Comparison of ENCODE assay signal across 17 cellular contexts in genomic region chr5:173752636-173753035, GRCh38.
DNase-seq lines count a peak whose midpoint lies in the region; ATAC-seq, FAIRE-seq and TF ChIP-seq lines count a peak whose summit lies in the region.
"Had no signal": no experiment of that assay in that cellular context is flagged by ENCODE, and none has a peak within 500 bp of the region (broad histone marks: within the 10 kb centered on the region; RNA-seq: fewer than 3 reads in every experiment).

No MANE protein-coding gene starts in this region.

- H4K91ac ChIP-seq in H1 (replicated peaks; ENCODE audit: insufficient read length, low read length) = no peak overlapping the region

- H2AK5ac ChIP-seq in H1 (ENCODE audit: low read depth, low read length) = no peak overlapping the region

- H3K56ac ChIP-seq in H1 (replicated peaks; ENCODE audit: insufficient read length, low read depth, low read length) = no peak overlapping the region

- no peak overlapping the region for H3K23ac ChIP-seq in H1 (ENCODE audit: insufficient read length)

- no peak overlapping the region for H4K5ac ChIP-seq in H1 (ENCODE audit: insufficient read length, low read depth, low read length)

- peak; percentile 11 for FAIRE-seq in GM19239 (lab: Jason Lieb, UNC)
- no peak for FAIRE-seq in H1 (lab: Jason Lieb, UNC)
- FAIRE-seq: D721Med had no signal

- H4K8ac ChIP-seq in H1 (ENCODE audit: extremely low read depth, insufficient read depth, low read length) = no peak overlapping the region

- CTCF ChIA-PET in H1 (lab: Charles Lee; ENCODE audit: partially characterized antibody) = interaction anchor here (1.2 to 1.8 kb wide), 4 partner anchors 123 to 220 kb away, joined by 3 to 5 read pairs (median 4); no protein-coding TSS in a partner anchor

- TF ChIP-seq CTCF in H1 (IDR thresholded peaks at IDR 0.05; ENCODE audit: control extremely low read depth in 1 of 3, insufficient read depth in 1 of 3, low read depth in 1 of 3, low read length in 3 of 3) = no peak
- TF ChIP-seq CTCF in neural progenitor cell (IDR thresholded peaks at IDR 0.05) = no peak
- TF ChIP-seq CTCF in coronary artery (IDR thresholded peaks at IDR 0.05) = no peak
- TF ChIP-seq CTCF in body of pancreas (IDR thresholded peaks at IDR 0.05) = no peak

- H2BK15ac ChIP-seq in H1 (ENCODE audit: low read length) = no peak overlapping the region

- H3K4me3 ChIP-seq in H1 (ENCODE audit: extremely low read depth in 1 of 4, insufficient read depth in 2 of 4, low read depth in 3 of 4, low read length in 4 of 4) (no peak overlapping the region), neural progenitor cell (no peak overlapping the region), coronary artery (no peak overlapping the region), body of pancreas (no peak overlapping the region)
- H3K4me3 ChIP-seq: MG63 had no signal

- H2AFZ ChIP-seq in H1 (ENCODE audit: low read length) (no peak overlapping the region), neural progenitor cell (replicated peaks) (no peak overlapping the region)

- H2BK120ac ChIP-seq in H1 (replicated peaks; ENCODE audit: low read depth, low read length) = no peak overlapping the region

- H3K79me1 ChIP-seq in H1 (ENCODE audit: low read depth, low read length) = no peaks in the 10 kb centered on the region

- H2BK5ac ChIP-seq in H1 (ENCODE audit: low read depth, low read length) = no peak overlapping the region

- no peaks in the 10 kb centered on the region for H3K23me2 ChIP-seq in H1 (ENCODE audit: low read depth, low read length)

- H4K20me1 ChIP-seq in H1 (replicated peaks in 1 of 2; ENCODE audit: control insufficient read depth in 1 of 2, insufficient read depth in 2 of 2, low read length in 2 of 2) = no peaks in the 10 kb centered on the region
- H4K20me1 ChIP-seq in neural progenitor cell (ENCODE audit: low read depth) = no peaks in the 10 kb centered on the region

- intact Hi-C loops in body of pancreas (cut with DNase I) = no loop called here

- TF ChIP-seq EP300 in H1 (IDR thresholded peaks at IDR 0.05; ENCODE audit: borderline replicate concordance in 1 of 2, low read depth in 2 of 2, low read length in 2 of 2) = no peak

- no peaks in the 10 kb centered on the region for H3K36me3 ChIP-seq in H1 (ENCODE audit: control insufficient read depth in 2 of 4, insufficient read depth in 4 of 4, low read length in 3 of 4)
- no peaks in the 10 kb centered on the region for H3K36me3 ChIP-seq in neural progenitor cell
- no peaks in the 10 kb centered on the region for H3K36me3 ChIP-seq in body of pancreas (replicated peaks in 1 of 2; ENCODE audit: insufficient read depth in 1 of 2, low read depth in 2 of 2)
- H3K36me3 ChIP-seq: MG63 had no signal

- no peak for ATAC-seq in HG03565 (IDR thresholded peaks at IDR 0.05; ENCODE audit: unreplicated experiment)
- ATAC-seq in HG03432 (IDR thresholded peaks at IDR 0.05; ENCODE audit: unreplicated experiment) = no peak
- ATAC-seq in body of pancreas = no peak
- ATAC-seq: CD8-positive, alpha-beta T cell had no signal

- H3F3A ChIP-seq in neural progenitor cell (ENCODE audit: low read depth) = peaks cover 5% of the 10 kb centered on the region

- H3K4me1 Mint-ChIP-seq in neural progenitor cell = peaks cover 31% of the 10 kb centered on the region

- H3K18ac ChIP-seq in H1 (ENCODE audit: extremely low read depth, low read length) = no peak overlapping the region

- H3K27me3 ChIP-seq in H1 (replicated peaks in 1 of 4; ENCODE audit: control insufficient read depth in 3 of 4, extremely low read depth in 1 of 4, insufficient read depth in 3 of 4, low read length in 3 of 4) (0 out of 7 replicates have a peak, but pooled peaks cover 0 to 1% (median 0%) of the 10 kb centered on the region in 4 experiments), neural progenitor cell (no peaks in the 10 kb centered on the region), body of pancreas (no peaks in the 10 kb centered on the region)
- H3K27me3 ChIP-seq: MG63 had no signal

- H3K4me2 ChIP-seq in H1 (ENCODE audit: insufficient read depth in 1 of 2, low read depth in 2 of 2, low read length in 2 of 2) = no peak overlapping the region
- H3K4me2 ChIP-seq in neural progenitor cell = peak overlapping the region; percentile 57
- H3K4me2 ChIP-seq: KMS-11 had no signal

- no peak overlapping the region for H3K27ac ChIP-seq in H1 (ENCODE audit: low read depth, low read length)
- H3K27ac ChIP-seq in neural progenitor cell = no peak overlapping the region
- H3K27ac ChIP-seq in coronary artery = no peak overlapping the region
- no peak overlapping the region for H3K27ac ChIP-seq in body of pancreas
- H3K27ac ChIP-seq: KMS-11 had no signal

- H3K27ac Mint-ChIP-seq in neural progenitor cell = peak overlapping the region; percentile 0
- H3K27ac Mint-ChIP-seq: CD8-positive, alpha-beta T cell had no signal

- no peak overlapping the region for H3K4ac ChIP-seq in H1 (replicated peaks; ENCODE audit: insufficient read length, low read depth, low read length)

- 88% methylated on average over 4 of the region's 4 CpGs; no CpG with 5 or more reads in 1 of the 2 experiments for WGBS in H1 (ENCODE audit: extremely low coverage in 1 of 2, insufficient coverage in 1 of 2, insufficient read length in 1 of 2, insufficient replicate concordance in 2 of 2, low coverage in 1 of 2, low lambda C conversion rate in 2 of 2, missing lambda C conversion rate in 1 of 2), 2 experiments
- 83 to 89% methylated on average over 4 of the region's 4 CpGs for WGBS in body of pancreas, 2 donors

- peaks cover 5% of the 10 kb centered on the region for H3K27me3 Mint-ChIP-seq in neural progenitor cell (ENCODE audit: insufficient read depth, low read depth)

- no peak overlapping the region for H2BK12ac ChIP-seq in H1 (ENCODE audit: low read depth, low read length)

- no peak for TF ChIP-seq RAD21 in H1 (IDR thresholded peaks at IDR 0.05 in 1 of 2, conservative IDR thresholded peaks at IDR 0.05 in 1 of 2; ENCODE audit: low read depth in 2 of 2, low read length in 2 of 2)

- H3K9me3 ChIP-seq in H1 (ENCODE audit: insufficient read depth in 2 of 2, low read depth in 1 of 2, low read length in 1 of 2) (no peaks in the 10 kb centered on the region), neural progenitor cell (ENCODE audit: low read depth) (no peaks in the 10 kb centered on the region), body of pancreas (no peaks in the 10 kb centered on the region)
- H3K9me3 ChIP-seq: MG63 had no signal

- H3K4me3 Mint-ChIP-seq in neural progenitor cell = no peak overlapping the region
- H3K4me3 Mint-ChIP-seq: CD8-positive, alpha-beta T cell had no signal

- DNase-seq in GM19239 (ENCODE audit: insufficient read length, low spot score) (no peak), OCI-M1 (lab: John Stamatoyannopoulos, UW) (peak; percentile 66), H1 (ENCODE audit: low read depth in 1 of 2, low spot score in 2 of 2) (no peak), neural progenitor cell (ENCODE audit: low spot score) (no peak), coronary artery (ENCODE audit: low spot score) (no peak), body of pancreas (no peak)
- DNase-seq: CD8-positive, alpha-beta T cell; DMS79 treated with DMSO at 0.1 percent for 48 hours; GF-D8; MG63; NCI-H1694 treated with DMSO at 0.1 percent for 48 hours; NCI-H446 treated with DMSO at 0.1 percent for 48 hours; NCI-H748 treated with DMSO at 0.1 percent for 48 hours had no signal

- H3K36me3 Mint-ChIP-seq in neural progenitor cell = no peaks in the 10 kb centered on the region
- H3K36me3 Mint-ChIP-seq: CD8-positive, alpha-beta T cell had no signal

- H3K14ac ChIP-seq in H1 (ENCODE audit: insufficient read length) = no peak overlapping the region

- no peaks in the 10 kb centered on the region for H3K9me3 Mint-ChIP-seq in neural progenitor cell
- H3K9me3 Mint-ChIP-seq: CD8-positive, alpha-beta T cell had no signal

- H3K4me1 ChIP-seq in H1 (replicated peaks in 1 of 4; ENCODE audit: control insufficient read depth in 3 of 4, insufficient read depth in 4 of 4, low read length in 3 of 4) (peaks cover 0 to 10% (median 3%) of the 10 kb centered on the region in 4 experiments; a peak in 6 of 7 replicates), neural progenitor cell (peaks cover 19% of the 10 kb centered on the region), body of pancreas (no peaks in the 10 kb centered on the region)

- no peak overlapping the region for H3K9ac ChIP-seq in H1 (replicated peaks in 1 of 4; ENCODE audit: extremely low read depth in 1 of 4, low read depth in 3 of 4, low read length in 3 of 4)
- H3K9ac ChIP-seq in neural progenitor cell = no peak overlapping the region
- H3K9ac ChIP-seq: KMS-11 had no signal

- H2BK20ac ChIP-seq in H1 (ENCODE audit: low read length) = 0 out of 2 replicates have a peak overlapping the region, but pooled peaks have one; percentile 75

- POLR2A ChIA-PET in H1 (lab: Charles Lee; ENCODE audit: partially characterized antibody) = interaction anchor here (0.9 to 1.1 kb wide), 3 partner anchors 15 to 125 kb away, joined by 3 to 4 read pairs (median 3); no protein-coding TSS in a partner anchor

- TF ChIP-seq POLR2A in H1 (IDR thresholded peaks at IDR 0.05; ENCODE audit: control extremely low read depth in 1 of 2, low read depth in 2 of 2, low read length in 2 of 2) = no peak
- TF ChIP-seq POLR2A in body of pancreas (IDR thresholded peaks at IDR 0.05) = no peak

- no peaks in the 10 kb centered on the region for H3K79me2 ChIP-seq in H1 (ENCODE audit: control insufficient read depth in 1 of 2, insufficient read depth in 2 of 2, low read length in 2 of 2)
- no peaks in the 10 kb centered on the region for H3K79me2 ChIP-seq in neural progenitor cell (ENCODE audit: low read depth)

TF ChIP-seq in H1, 55 proteins besides CTCF, POLR2A, EP300 and RAD21:
- TF ChIP-seq TCF12 (IDR thresholded peaks at IDR 0.05; ENCODE audit: low read depth, low read length) (no peak), TBP (IDR thresholded peaks at IDR 0.05; ENCODE audit: low read depth, low read length) (no peak), CBX8 (IDR thresholded peaks at IDR 0.05; ENCODE audit: borderline replicate concordance, low read depth, low read length) (no peak), CEBPB (IDR thresholded peaks at IDR 0.05; ENCODE audit: low read depth, low read length) (no peak), ATF3 (IDR thresholded peaks at IDR 0.05; ENCODE audit: insufficient read depth, low read depth, low read length) (no peak), NANOG (IDR thresholded peaks at IDR 0.05; ENCODE audit: insufficient read depth, low read depth, low read length, poor library complexity, severe bottlenecking) (no peak), SRF (IDR thresholded peaks at IDR 0.05; ENCODE audit: low read depth, low read length) (no peak), KDM5A (IDR thresholded peaks at IDR 0.05; ENCODE audit: low read length) (no peak), SP4 (IDR thresholded peaks at IDR 0.05; ENCODE audit: low read length) (no peak)
